1 cellular context compared by ENCODE assay signal in genomic region chr2:27752551-27753237, GRCh38.
TF ChIP-seq lines count a peak whose summit lies in the region.

No MANE protein-coding gene starts in this region.

TF ChIP-seq in K562, 482 proteins besides CTCF, POLR2A, EP300 and RAD21 (continued from another document and continues in another):
- TF ChIP-seq ZNF280A (IDR thresholded peaks at IDR 0.05; ENCODE audit: low read depth, partially characterized antibody) (no peak), IRF9 (tag; IDR thresholded peaks at IDR 0.05) (no peak), HES1 (IDR thresholded peaks at IDR 0.05; ENCODE audit: low read depth) (peak; percentile 17; the same call in 1 of the 2 replicates), DDX20 (tag; IDR thresholded peaks at IDR 0.05; ENCODE audit: low read depth) (no peak), KAT7 (CRISPR knock-in tag; IDR thresholded peaks at IDR 0.05; ENCODE audit: borderline replicate concordance) (no peak), MAZ (CRISPR knock-in tag; conservative IDR thresholded peaks at IDR 0.05 in 1 of 2, IDR thresholded peaks at IDR 0.05 in 1 of 2) (peak; percentile 49 to 50; a peak in 2 of 4 replicates), POLR3G (IDR thresholded peaks at IDR 0.05; ENCODE audit: extremely low read depth, insufficient read length, insufficient replicate concordance) (no peak), MGA (IDR thresholded peaks at IDR 0.05) (no peak), NFXL1 (CRISPR knock-in tag; IDR thresholded peaks at IDR 0.05) (no peak), L3MBTL2 (IDR thresholded peaks at IDR 0.05) (peak; percentile 50; the same call in 1 of the 2 replicates), ZNF212 (CRISPR knock-in tag; IDR thresholded peaks at IDR 0.05) (no peak), ZNF239 (CRISPR knock-in tag; IDR thresholded peaks at IDR 0.05) (no peak), PCBP2 (IDR thresholded peaks at IDR 0.05; ENCODE audit: low read depth, low read length, poor library complexity, severe bottlenecking) (no peak), RBBP5 (IDR thresholded peaks at IDR 0.05; ENCODE audit: borderline replicate concordance, insufficient read depth, low read length, poor library complexity, severe bottlenecking) (peak; percentile 49), CXXC5 (CRISPR knock-in tag; IDR thresholded peaks at IDR 0.05) (0 out of 2 replicates have a peak, but pooled peaks have one; percentile 35), POLR2AphosphoS5 (IDR thresholded peaks at IDR 0.05; ENCODE audit: control insufficient read depth, insufficient read depth, low read depth, low read length) (no peak), FOXJ3 (CRISPR knock-in tag; IDR thresholded peaks at IDR 0.05) (no peak), ZNF518B (CRISPR knock-in tag; IDR thresholded peaks at IDR 0.05) (no peak), HOXB6 (CRISPR knock-in tag; IDR thresholded peaks at IDR 0.05; ENCODE audit: borderline replicate concordance) (no peak), SPI1 (IDR thresholded peaks at IDR 0.05; ENCODE audit: borderline replicate concordance, low read depth, low read length) (no peak), ZNF778 (CRISPR knock-in tag; IDR thresholded peaks at IDR 0.05) (no peak), ZNF217 (CRISPR knock-in tag; IDR thresholded peaks at IDR 0.05) (no peak), ZNF511 (CRISPR knock-in tag; IDR thresholded peaks at IDR 0.05) (no peak)
- TF ChIP-seq, protein P1, sequence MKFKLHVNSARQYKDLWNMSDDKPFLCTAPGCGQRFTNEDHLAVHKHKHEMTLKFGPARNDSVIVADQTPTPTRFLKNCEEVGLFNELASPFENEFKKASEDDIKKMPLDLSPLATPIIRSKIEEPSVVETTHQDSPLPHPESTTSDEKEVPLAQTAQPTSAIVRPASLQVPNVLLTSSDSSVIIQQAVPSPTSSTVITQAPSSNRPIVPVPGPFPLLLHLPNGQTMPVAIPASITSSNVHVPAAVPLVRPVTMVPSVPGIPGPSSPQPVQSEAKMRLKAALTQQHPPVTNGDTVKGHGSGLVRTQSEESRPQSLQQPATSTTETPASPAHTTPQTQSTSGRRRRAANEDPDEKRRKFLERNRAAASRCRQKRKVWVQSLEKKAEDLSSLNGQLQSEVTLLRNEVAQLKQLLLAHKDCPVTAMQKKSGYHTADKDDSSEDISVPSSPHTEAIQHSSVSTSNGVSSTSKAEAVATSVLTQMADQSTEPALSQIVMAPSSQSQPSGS (CRISPR knock-in tag; IDR thresholded peaks at IDR 0.05): no peak
- TF ChIP-seq, protein P2, sequence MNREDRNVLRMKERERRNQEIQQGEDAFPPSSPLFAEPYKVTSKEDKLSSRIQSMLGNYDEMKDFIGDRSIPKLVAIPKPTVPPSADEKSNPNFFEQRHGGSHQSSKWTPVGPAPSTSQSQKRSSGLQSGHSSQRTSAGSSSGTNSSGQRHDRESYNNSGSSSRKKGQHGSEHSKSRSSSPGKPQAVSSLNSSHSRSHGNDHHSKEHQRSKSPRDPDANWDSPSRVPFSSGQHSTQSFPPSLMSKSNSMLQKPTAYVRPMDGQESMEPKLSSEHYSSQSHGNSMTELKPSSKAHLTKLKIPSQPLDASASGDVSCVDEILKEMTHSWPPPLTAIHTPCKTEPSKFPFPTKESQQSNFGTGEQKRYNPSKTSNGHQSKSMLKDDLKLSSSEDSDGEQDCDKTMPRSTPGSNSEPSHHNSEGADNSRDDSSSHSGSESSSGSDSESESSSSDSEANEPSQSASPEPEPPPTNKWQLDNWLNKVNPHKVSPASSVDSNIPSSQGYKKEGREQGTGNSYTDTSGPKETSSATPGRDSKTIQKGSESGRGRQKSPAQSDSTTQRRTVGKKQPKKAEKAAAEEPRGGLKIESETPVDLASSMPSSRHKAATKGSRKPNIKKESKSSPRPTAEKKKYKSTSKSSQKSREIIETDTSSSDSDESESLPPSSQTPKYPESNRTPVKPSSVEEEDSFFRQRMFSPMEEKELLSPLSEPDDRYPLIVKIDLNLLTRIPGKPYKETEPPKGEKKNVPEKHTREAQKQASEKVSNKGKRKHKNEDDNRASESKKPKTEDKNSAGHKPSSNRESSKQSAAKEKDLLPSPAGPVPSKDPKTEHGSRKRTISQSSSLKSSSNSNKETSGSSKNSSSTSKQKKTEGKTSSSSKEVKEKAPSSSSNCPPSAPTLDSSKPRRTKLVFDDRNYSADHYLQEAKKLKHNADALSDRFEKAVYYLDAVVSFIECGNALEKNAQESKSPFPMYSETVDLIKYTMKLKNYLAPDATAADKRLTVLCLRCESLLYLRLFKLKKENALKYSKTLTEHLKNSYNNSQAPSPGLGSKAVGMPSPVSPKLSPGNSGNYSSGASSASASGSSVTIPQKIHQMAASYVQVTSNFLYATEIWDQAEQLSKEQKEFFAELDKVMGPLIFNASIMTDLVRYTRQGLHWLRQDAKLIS (CRISPR knock-in tag; IDR thresholded peaks at IDR 0.05): no peak
